20 cellular contexts compared by ENCODE assay signal in genomic region chr9:125983681-125984080, GRCh38.
DNase-seq lines count a peak whose midpoint lies in the region; ATAC-seq and TF ChIP-seq lines count a peak whose summit lies in the region.
"Had no signal": no experiment of that assay in that cellular context is flagged by ENCODE, and none has a peak within 500 bp of the region (broad histone marks: within the 10 kb centered on the region; RNA-seq: fewer than 3 reads in every experiment).

No MANE protein-coding gene starts in this region.

- TF ChIP-seq POLR2A in sigmoid colon (IDR thresholded peaks at IDR 0.05): no peak

- peaks cover 14% of the 10 kb centered on the region for H3K9me3 Mint-ChIP-seq in endodermal cell
- peaks cover 20% of the 10 kb centered on the region for H3K9me3 Mint-ChIP-seq in neural progenitor cell
- H3K9me3 Mint-ChIP-seq in activated T-helper 17 cell treated with anti-CD3 and anti-CD28 coated beads, Interleukin-2, amount 50 U/mL, for 72 hours: peaks cover 7% of the 10 kb centered on the region

- intact Hi-C loops in cardiac septum (cut with DNase I): no loop called here
- intact Hi-C loops in sigmoid colon (cut with DNase I): no loop called here

- H3K9me3 ChIP-seq in right atrium auricular region (peaks cover 8 to 21% of the 10 kb centered on the region in 2 donors), endodermal cell (ENCODE audit: control insufficient read depth, low read length) (peaks cover 14% of the 10 kb centered on the region), neural progenitor cell (ENCODE audit: low read depth) (no peaks in the 10 kb centered on the region), sigmoid colon (no peaks in the 10 kb centered on the region)
- H3K9me3 ChIP-seq: BE2C had no signal

- H3K4me2 ChIP-seq in neural progenitor cell: no peak overlapping the region

- H3K27me3 ChIP-seq in right atrium auricular region (no peaks in the 10 kb centered on the region), endodermal cell (ENCODE audit: control insufficient read depth, insufficient read depth, low read length, poor library complexity, severe bottlenecking) (no peaks in the 10 kb centered on the region), neural progenitor cell (no peaks in the 10 kb centered on the region), sigmoid colon (no peaks in the 10 kb centered on the region)
- H3K27me3 ChIP-seq: BE2C had no signal

- no peaks in the 10 kb centered on the region for H3K27me3 Mint-ChIP-seq in endodermal cell (ENCODE audit: insufficient read depth)
- peaks cover 12% of the 10 kb centered on the region for H3K27me3 Mint-ChIP-seq in neural progenitor cell (ENCODE audit: insufficient read depth, low read depth)
- peaks cover 12% of the 10 kb centered on the region for H3K27me3 Mint-ChIP-seq in activated T-helper 17 cell treated with anti-CD3 and anti-CD28 coated beads, Interleukin-2, amount 50 U/mL, for 72 hours

- H3F3A ChIP-seq in neural progenitor cell (ENCODE audit: low read depth): no peaks in the 10 kb centered on the region

- TF ChIP-seq CTCF in right atrium auricular region (IDR thresholded peaks at IDR 0.05): no peak
- no peak for TF ChIP-seq CTCF in endodermal cell (conservative IDR thresholded peaks at IDR 0.05)
- TF ChIP-seq CTCF in neural progenitor cell (IDR thresholded peaks at IDR 0.05): no peak
- no peak for TF ChIP-seq CTCF in sigmoid colon (IDR thresholded peaks at IDR 0.05)

- H3K4me1 Mint-ChIP-seq in endodermal cell (no peaks in the 10 kb centered on the region), neural progenitor cell (no peaks in the 10 kb centered on the region)
- H3K4me1 Mint-ChIP-seq in activated T-helper 17 cell treated with anti-CD3 and anti-CD28 coated beads, Interleukin-2, amount 50 U/mL, for 72 hours: no peaks in the 10 kb centered on the region
- H3K4me1 Mint-ChIP-seq: CD4-positive, CD25-positive, alpha-beta regulatory T cell; CD8-positive, alpha-beta memory T cell; IgD-negative memory B cell had no signal

- H3K36me3 Mint-ChIP-seq in endodermal cell (ENCODE audit: low read depth): no peaks in the 10 kb centered on the region
- H3K36me3 Mint-ChIP-seq in neural progenitor cell: no peaks in the 10 kb centered on the region
- no peaks in the 10 kb centered on the region for H3K36me3 Mint-ChIP-seq in activated T-helper 17 cell treated with anti-CD3 and anti-CD28 coated beads, Interleukin-2, amount 50 U/mL, for 72 hours (ENCODE audit: low read depth)
- H3K36me3 Mint-ChIP-seq: CD4-positive, CD25-positive, alpha-beta regulatory T cell; IgD-negative memory B cell had no signal

- H3K4me3 ChIP-seq in right atrium auricular region (no peak overlapping the region), endodermal cell (ENCODE audit: low read length) (no peak overlapping the region), neural progenitor cell (no peak overlapping the region), sigmoid colon (no peak overlapping the region)

- H3K36me3 ChIP-seq in right atrium auricular region (no peaks in the 10 kb centered on the region), endodermal cell (ENCODE audit: control insufficient read depth, insufficient read depth, low read length) (no peaks in the 10 kb centered on the region), neural progenitor cell (no peaks in the 10 kb centered on the region), sigmoid colon (no peaks in the 10 kb centered on the region)
- H3K36me3 ChIP-seq: BE2C had no signal

- H3K27ac ChIP-seq in right atrium auricular region: no peak overlapping the region
- no peak overlapping the region for H3K27ac ChIP-seq in endodermal cell (ENCODE audit: low read depth, low read length)
- no peak overlapping the region for H3K27ac ChIP-seq in neural progenitor cell
- H3K27ac ChIP-seq in sigmoid colon: no peak overlapping the region

- TF ChIP-seq EP300 in sigmoid colon (IDR thresholded peaks at IDR 0.05): no peak

- H3K9ac ChIP-seq in endodermal cell (ENCODE audit: extremely low read depth, low read length, poor library complexity, severe bottlenecking): no peak overlapping the region
- H3K9ac ChIP-seq in neural progenitor cell: no peak overlapping the region

- peak; percentile 46 for DNase-seq in cardiac septum (ENCODE audit: low spot score)
- no peak for DNase-seq in right atrium auricular region (ENCODE audit: low spot score)
- peak; percentile 30 for DNase-seq in endodermal cell
- no peak for DNase-seq in neural progenitor cell (ENCODE audit: low spot score)
- peak; percentile 33 for DNase-seq in sigmoid colon
- DNase-seq in activated CD8-positive, alpha-beta memory T cell treated with anti-CD3 and anti-CD28 coated beads, Interleukin-2, amount 50 U/mL, for 48 hours: no peak
- DNase-seq: ACHN; BE2C; C1 segment of cervical spinal cord; CD4-positive, CD25-positive, alpha-beta regulatory T cell; CD8-positive, alpha-beta memory T cell; COR-L47; DMS79 treated with DMSO at 0.1 percent for 48 hours; GF-D8; GOT3; H7 had no signal

- WGBS in endodermal cell (ENCODE audit: insufficient coverage in 1 of 2, insufficient read length in 1 of 2), 2 experiments: 83 to 86% methylated on average over 4 to 5 of the region's 5 CpGs
- WGBS in sigmoid colon, 2 donors: 78 to 84% methylated on average over 5 of the region's 5 CpGs

- no peaks in the 10 kb centered on the region for H3K4me1 ChIP-seq in right atrium auricular region
- no peaks in the 10 kb centered on the region for H3K4me1 ChIP-seq in endodermal cell (ENCODE audit: control insufficient read depth, insufficient read depth, low read length)
- H3K4me1 ChIP-seq in neural progenitor cell: no peaks in the 10 kb centered on the region
- no peaks in the 10 kb centered on the region for H3K4me1 ChIP-seq in sigmoid colon
- H3K4me1 ChIP-seq: BE2C had no signal

- H3K4me3 Mint-ChIP-seq in endodermal cell (no peak overlapping the region), neural progenitor cell (no peak overlapping the region)
- H3K4me3 Mint-ChIP-seq in activated T-helper 17 cell treated with anti-CD3 and anti-CD28 coated beads, Interleukin-2, amount 50 U/mL, for 72 hours: no peak overlapping the region
- H3K4me3 Mint-ChIP-seq: CD4-positive, CD25-positive, alpha-beta regulatory T cell; CD8-positive, alpha-beta memory T cell; IgD-negative memory B cell had no signal

- no peak overlapping the region for H3K27ac Mint-ChIP-seq in endodermal cell
- peak overlapping the region; percentile 37 for H3K27ac Mint-ChIP-seq in neural progenitor cell
- H3K27ac Mint-ChIP-seq in activated T-helper 17 cell treated with anti-CD3 and anti-CD28 coated beads, Interleukin-2, amount 50 U/mL, for 72 hours: no peak overlapping the region
- H3K27ac Mint-ChIP-seq: CD4-positive, CD25-positive, alpha-beta regulatory T cell; CD8-positive, alpha-beta memory T cell; IgD-negative memory B cell had no signal

- no peaks in the 10 kb centered on the region for H4K20me1 ChIP-seq in neural progenitor cell (ENCODE audit: low read depth)

- no peak overlapping the region for H2AFZ ChIP-seq in neural progenitor cell (replicated peaks)

- ATAC-seq in HG03159 (IDR thresholded peaks at IDR 0.05; ENCODE audit: unreplicated experiment): no peak
- no peak for ATAC-seq in activated T-helper 17 cell treated with anti-CD3 and anti-CD28 coated beads, Interleukin-2, amount 50 U/mL, for 72 hours (replicated peaks)
- ATAC-seq: HepG2 had no signal

- no peaks in the 10 kb centered on the region for H3K79me2 ChIP-seq in neural progenitor cell (ENCODE audit: low read depth)

Comparison
In these comparisons a context has a peak if more than half of its experiments do, and no peak if none do; other contexts are left out.
1. DNase-seq: peak in cardiac septum (single experiment), endodermal cell (single experiment) and sigmoid colon (single experiment); none in right atrium auricular region (single experiment), neural progenitor cell (single experiment) and activated CD8-positive, alpha-beta memory T cell treated with anti-CD3 and anti-CD28 coated beads, Interleukin-2, amount 50 U/mL, for 48 hours (single experiment).